In genomic region chr4:60934896-60935295, GRCh38 we compare ENCODE assay signal across 17 cellular contexts.
"Had no signal": no experiment of that assay in that cellular context is flagged by ENCODE, and none has a peak within 500 bp of the region (broad histone marks: within the 10 kb centered on the region; RNA-seq: fewer than 3 reads in every experiment).

No MANE protein-coding gene starts in this region.

- H3K36me3 ChIP-seq: brain microvascular endothelial cell had no signal

- H3K27me3 ChIP-seq: brain microvascular endothelial cell had no signal

- ATAC-seq: left cardiac atrium; naive thymus-derived CD8-positive, alpha-beta T cell; right cardiac atrium; stimulated activated naive B cell treated with anti-CD40 and anti-IgM and Interleukin-4, amounts not matched to agents 10 μg/mL and 1 μg/mL and 100 μg/mL, for 72 hours had no signal

- DNase-seq: activated CD4-positive, alpha-beta T cell treated with anti-CD3 and anti-CD28 coated beads, Interleukin-2, amount 50 U/mL, for 4 hours; activated CD4-positive, CD25-positive, alpha-beta regulatory T cell treated with anti-CD3 and anti-CD28 coated beads, Interleukin-2, amount 50 U/mL, for 72 hours; activated T-cell treated with anti-CD3 and anti-CD28 coated beads, Interleukin-2, amount 50 U/mL, for 1 hour; amniotic stem cell; brain microvascular endothelial cell; endodermal cell; erythroblast; hypothalamus; immature natural killer cell; left cardiac atrium; naive thymus-derived CD8-positive, alpha-beta T cell; posterior cingulate gyrus; right cardiac atrium; small intestine; stimulated activated naive B cell treated with anti-CD40 and anti-IgM and Interleukin-4, amounts not matched to agents 10 μg/mL and 1 μg/mL and 100 μg/mL, for 72 hours; substantia nigra had no signal

- H3K4me3 ChIP-seq: lung had no signal

- H3K27ac ChIP-seq: brain microvascular endothelial cell had no signal
